In genomic region chr5:134902071-134902801, GRCh38 we compare ENCODE assay signal across 10 cellular contexts. TPM values are rescaled to one million over a fixed set of nuclear protein-coding genes. Genes with fewer than 3 reads are reported as not detected.
DNase-seq lines count a peak whose midpoint lies in the region; ATAC-seq and TF ChIP-seq lines count a peak whose summit lies in the region.
"Had no signal": no experiment of that assay in that cellular context is flagged by ENCODE, and none has a peak within 500 bp of the region (broad histone marks: within the 10 kb centered on the region; RNA-seq: fewer than 3 reads in every experiment).

No MANE protein-coding gene starts in this region.

- no peaks in the 10 kb centered on the region for H3K27me3 ChIP-seq in MG63
- no peaks in the 10 kb centered on the region for H3K27me3 ChIP-seq in GM23338 (ENCODE audit: insufficient read depth)
- H3K27me3 ChIP-seq: suprapubic skin had no signal

- DNase-seq in CD14-positive monocyte (ENCODE audit: low spot score), result no peak
- DNase-seq in MG63, result peak; percentile 54
- DNase-seq in NCI-H2107 treated with DMSO at 0.1 percent for 48 hours (lab: John Stamatoyannopoulos, UW; ENCODE audit: unreplicated experiment), result no peak
- no peak for DNase-seq in GM23338 (ENCODE audit: low spot score)
- DNase-seq in substantia nigra (lab: John Stamatoyannopoulos, UW), result no peak

- H3K27ac Mint-ChIP-seq in CD14-positive monocyte (peak overlapping the region; percentile 77 to 93 (median 92)), GM23338 (no peak overlapping the region)

- H3K79me2 ChIP-seq in GM23338 (replicated peaks; ENCODE audit: insufficient read depth), result peaks cover 11% of the 10 kb centered on the region

- no peaks in the 10 kb centered on the region for H3K9me2 ChIP-seq in GM23338 (ENCODE audit: insufficient read depth)

- H3K36me3 ChIP-seq in MG63, result peaks cover 14% of the 10 kb centered on the region
- no peaks in the 10 kb centered on the region for H3K36me3 ChIP-seq in GM23338 (ENCODE audit: insufficient read depth)
- H3K36me3 ChIP-seq: prostate gland had no signal

- WGBS in adipose tissue, 3 donors, result 65 to 86% (median 70%) methylated on average over 10 of the region's 10 CpGs

- no peaks in the 10 kb centered on the region for H3K9me3 ChIP-seq in MG63
- H3K9me3 ChIP-seq: prostate gland, suprapubic skin had no signal

- H3K27ac ChIP-seq in adipose tissue (ENCODE audit: low read depth, low read length), result peak overlapping the region; percentile 17
- no peak overlapping the region for H3K27ac ChIP-seq in GM23338 (ENCODE audit: low read depth)
- no peak overlapping the region for H3K27ac ChIP-seq in substantia nigra (ENCODE audit: low read depth, low read length, poor library complexity, severe bottlenecking)
- H3K27ac ChIP-seq: prostate gland, suprapubic skin had no signal

- H3K4me3 ChIP-seq in MG63 (no peak overlapping the region), GM23338 (no peak overlapping the region)
- H3K4me3 ChIP-seq: prostate gland, suprapubic skin had no signal

- peaks cover 14 to 34% of the 10 kb centered on the region in 2 donors for H3K36me3 Mint-ChIP-seq in CD14-positive monocyte
- H3K36me3 Mint-ChIP-seq in GM23338 (ENCODE audit: low read depth), result peaks cover 10% of the 10 kb centered on the region; the same call in 2 of the 3 replicates

- no peak overlapping the region for H2AFZ ChIP-seq in GM23338

- H3K9me3 Mint-ChIP-seq in CD14-positive monocyte (no peaks in the 10 kb centered on the region), GM23338 (no peaks in the 10 kb centered on the region)

- H3K4me1 ChIP-seq in GM23338 (ENCODE audit: insufficient read depth), result peaks cover 10% of the 10 kb centered on the region; the same call in 1 of the 2 replicates
- H3K4me1 ChIP-seq: prostate gland had no signal

- no peak for TF ChIP-seq CTCF in CD14-positive monocyte (IDR thresholded peaks at IDR 0.05)
- no peak for TF ChIP-seq CTCF in GM23338 (conservative IDR thresholded peaks at IDR 0.05; ENCODE audit: low read depth in 2 of 2)

- H4K20me1 ChIP-seq in GM23338 (replicated peaks; ENCODE audit: insufficient read depth), result no peaks in the 10 kb centered on the region

- intact Hi-C loops in CD14-positive monocyte (cut with micrococcal nuclease), result no loop called here

- H3K27me3 Mint-ChIP-seq in CD14-positive monocyte (ENCODE audit: low read depth in 3 of 3) (no peaks in the 10 kb centered on the region), GM23338 (ENCODE audit: insufficient read depth, low read depth, poor library complexity) (peaks cover 13% of the 10 kb centered on the region)

- ATAC-seq in GM19395 (IDR thresholded peaks at IDR 0.05; ENCODE audit: unreplicated experiment) (peak; percentile 37), GM23338 (no peak), GM21526 (IDR thresholded peaks at IDR 0.05; ENCODE audit: low FRiP score, unreplicated experiment) (no peak)

- no peak overlapping the region for H3K4me2 ChIP-seq in GM23338

- peak overlapping the region; percentile 71 to 90 for H3K4me3 Mint-ChIP-seq in CD14-positive monocyte
- H3K4me3 Mint-ChIP-seq in GM23338, result no peak overlapping the region

- peaks cover 5% of the 10 kb centered on the region; the same call in 1 of the 2 replicates for H3F3A ChIP-seq in GM23338 (replicated peaks; ENCODE audit: low read depth)

- H3K4me1 Mint-ChIP-seq in CD14-positive monocyte (peaks cover 20% of the 10 kb centered on the region), GM23338 (peaks cover 9% of the 10 kb centered on the region)

TF ChIP-seq in GM23338, 12 proteins besides CTCF, POLR2A, EP300 and RAD21 (continues in another document):
- TF ChIP-seq EZH2phosphoT487 (IDR thresholded peaks at IDR 0.05; ENCODE audit: unreplicated experiment) (no peak), ZNF114 (CRISPR knock-in tag; IDR thresholded peaks at IDR 0.05) (no peak), CREB1 (CRISPR knock-in tag; IDR thresholded peaks at IDR 0.05; ENCODE audit: low read depth) (no peak), STAT1 (IDR thresholded peaks at IDR 0.05; ENCODE audit: unreplicated experiment) (no peak), ZNF331 (CRISPR knock-in tag; IDR thresholded peaks at IDR 0.05; ENCODE audit: low read depth) (no peak), ZNF462 (CRISPR knock-in tag; IDR thresholded peaks at IDR 0.05) (no peak), JUNB (IDR thresholded peaks at IDR 0.05; ENCODE audit: unreplicated experiment) (no peak), POLR2AphosphoS5 (IDR thresholded peaks at IDR 0.05; ENCODE audit: low read depth) (no peak), NANOG (IDR thresholded peaks at IDR 0.05; ENCODE audit: borderline replicate concordance) (no peak), EZH2 (IDR thresholded peaks at IDR 0.05; ENCODE audit: low read depth, unreplicated experiment) (no peak)

RNA-seq across cellular contexts. Expression of gene PCBD2, which starts 2.7 kb away (rescaled TPM):
- 10 to 100 TPM in 1 of 2 donors, 1 to 10 TPM in 1; 9.0 to 12.6 TPM for polyA plus RNA-seq in CD14-positive monocyte
- 7.1 and 11.1 TPM in 2 replicates for total RNA-seq in MG63 (2014; rRNA removed; shearing (Covaris generic); ENCODE audit: low replicate concordance)
- polyA plus RNA-seq in adipose tissue, result 1 to 10 TPM; 5.1 to 7.9 (median 6.1) TPM
- 8.3 and 8.7 TPM in 2 replicates for total RNA-seq in GM23338 (2014; rRNA removed; shearing (Covaris generic))
- polyA plus RNA-seq in GM23338 (2016; fragmentation: Nextera tagmentation; extraction: Ambion mirVana), result 16.0 and 18.8 TPM in 2 replicates

RNA-seq across cellular contexts. Expression of gene TXNDC15, which starts 28.1 kb away (rescaled TPM):
- 10 to 100 TPM; 24.1 to 28.0 TPM for polyA plus RNA-seq in CD14-positive monocyte
- 115 and 231 TPM in 2 replicates for total RNA-seq in MG63 (2014; rRNA removed; shearing (Covaris generic); ENCODE audit: low replicate concordance)
- polyA plus RNA-seq in adipose tissue, result 10 to 100 TPM; 47.5 to 62.4 (median 49.0) TPM
- total RNA-seq in GM23338 (2014; rRNA removed; shearing (Covaris generic)), result 24.4 and 30.7 TPM in 2 replicates
- 26.5 and 28.5 TPM in 2 replicates for polyA plus RNA-seq in GM23338 (2016; fragmentation: Nextera tagmentation; extraction: Ambion mirVana)

RNA-seq across cellular contexts. Expression of gene C5orf24, which starts 56.5 kb away (rescaled TPM):
- polyA plus RNA-seq in CD14-positive monocyte (1 to 10 TPM; 5.6 to 6.6 TPM), adipose tissue (10 to 100 TPM in 2 of 3 donors, 1 to 10 TPM in 1; 9.9 to 19.8 (median 18.1) TPM), GM23338 (2016; fragmentation: Nextera tagmentation; extraction: Ambion mirVana) (14.2 and 14.6 TPM in 2 replicates)
- total RNA-seq in MG63 (2014; rRNA removed; shearing (Covaris generic); ENCODE audit: low replicate concordance), result 26.2 and 37.6 TPM in 2 replicates
- 19.0 and 21.1 TPM in 2 replicates for total RNA-seq in GM23338 (2014; rRNA removed; shearing (Covaris generic))
